In the genomic region with DNA sequence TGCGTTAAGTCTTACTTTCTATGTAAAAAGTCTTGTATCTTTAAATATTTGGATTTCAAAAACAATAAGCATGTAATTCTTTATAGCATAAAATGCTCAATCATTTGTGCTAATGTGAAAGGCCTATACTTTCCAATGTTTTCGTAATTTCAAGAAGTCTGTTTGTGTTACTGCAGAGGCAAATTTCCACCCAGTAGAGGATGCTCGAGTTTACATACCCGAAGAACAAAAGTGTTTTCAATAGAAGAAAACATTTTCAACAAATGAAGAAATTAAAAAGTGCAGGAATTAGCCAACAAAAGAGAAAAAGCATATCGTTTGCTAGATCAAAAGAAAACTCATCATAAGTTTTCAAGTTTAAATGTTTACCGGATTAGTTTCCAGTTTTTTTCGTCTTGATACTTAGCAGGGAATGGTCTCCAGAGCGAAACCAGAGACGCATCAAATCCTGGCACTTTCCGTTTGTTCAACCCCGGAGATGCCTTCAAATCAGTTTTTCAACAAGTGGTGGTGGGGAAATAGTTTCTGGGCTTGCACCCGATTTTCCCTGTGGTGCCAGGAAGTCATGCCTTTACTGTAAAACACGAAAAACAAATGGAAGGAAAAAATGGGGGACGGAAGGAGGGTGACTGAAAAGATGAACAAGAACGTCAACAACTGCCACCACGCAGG, we compare ENCODE assay signal across 8 cellular contexts. TPM values are rescaled to one million over a fixed set of nuclear protein-coding genes. Genes with fewer than 3 reads are reported as not detected.
DNase-seq lines count a peak whose midpoint lies in the region; ATAC-seq and TF ChIP-seq lines count a peak whose summit lies in the region.

No MANE protein-coding gene starts in this region.

- H3K36me3 ChIP-seq in left ventricle myocardium inferior, result peaks cover 25% of the 10 kb centered on the region

- DNase-seq in left ventricle myocardium inferior (no peak), left ventricle myocardium superior (no peak), fibroblast of villous mesenchyme (ENCODE audit: low read depth) (peak; percentile 37), retina (peak; percentile 4), NCI-H128 (lab: John Stamatoyannopoulos, UW; ENCODE audit: unreplicated experiment) (no peak)

- ATAC-seq in left ventricle myocardium superior (no peak), HG02970 (IDR thresholded peaks at IDR 0.05; ENCODE audit: low FRiP score, unreplicated experiment) (no peak), GM21367 (IDR thresholded peaks at IDR 0.05; ENCODE audit: unreplicated experiment) (no peak)

- no peaks in the 10 kb centered on the region for H3K9me3 ChIP-seq in left ventricle myocardium inferior (replicated peaks)

- peaks cover 64% of the 10 kb centered on the region for H3K4me1 ChIP-seq in left ventricle myocardium inferior

- peak overlapping the region; percentile 93 for H3K4me3 ChIP-seq in left ventricle myocardium inferior
- H3K4me3 ChIP-seq in fibroblast of villous mesenchyme (ENCODE audit: low read depth, low read length), result peak overlapping the region; percentile 80

- H3K27me3 ChIP-seq in left ventricle myocardium inferior (ENCODE audit: low read depth), result no peaks in the 10 kb centered on the region

- intact Hi-C loops in left ventricle myocardium inferior (cut with micrococcal nuclease), result no loop called here
- intact Hi-C loops in left ventricle myocardium superior (cut with micrococcal nuclease), result no loop called here

- TF ChIP-seq CTCF in left ventricle myocardium inferior (IDR thresholded peaks at IDR 0.05; ENCODE audit: borderline replicate concordance) (no peak), VCaP (conservative IDR thresholded peaks at IDR 0.05) (peak; percentile 41), fibroblast of villous mesenchyme (IDR thresholded peaks at IDR 0.05; ENCODE audit: insufficient read depth, low read depth, low read length) (peak; percentile 26)

- H3K27ac ChIP-seq in left ventricle myocardium inferior (replicated peaks) (peak overlapping the region; percentile 99), VCaP (peak overlapping the region; percentile 94)

RNA-seq across cellular contexts. Expression of a gene that starts 1.0 kb away (rescaled TPM):
- 48.5 TPM for total RNA-seq in left ventricle myocardium inferior
- total RNA-seq in left ventricle myocardium superior, result 44.1 TPM
- total RNA-seq in fibroblast of villous mesenchyme, result 55.7 and 81.2 TPM in 2 replicates

RNA-seq across cellular contexts. Expression of a gene that starts 1.3 kb away (rescaled TPM):
- total RNA-seq in left ventricle myocardium inferior (9.9 TPM), left ventricle myocardium superior (10.3 TPM), fibroblast of villous mesenchyme (13.2 and 20.7 TPM in 2 replicates)

Comparison
In these comparisons a context has a peak if more than half of its experiments do, and no peak if none do; other contexts are left out.
1. DNase-seq: peak in fibroblast of villous mesenchyme (single experiment) and retina (single experiment); none in left ventricle myocardium inferior (single experiment), left ventricle myocardium superior (single experiment) and NCI-H128 (single experiment).